35 cellular contexts compared by ENCODE assay signal in the genomic region with DNA sequence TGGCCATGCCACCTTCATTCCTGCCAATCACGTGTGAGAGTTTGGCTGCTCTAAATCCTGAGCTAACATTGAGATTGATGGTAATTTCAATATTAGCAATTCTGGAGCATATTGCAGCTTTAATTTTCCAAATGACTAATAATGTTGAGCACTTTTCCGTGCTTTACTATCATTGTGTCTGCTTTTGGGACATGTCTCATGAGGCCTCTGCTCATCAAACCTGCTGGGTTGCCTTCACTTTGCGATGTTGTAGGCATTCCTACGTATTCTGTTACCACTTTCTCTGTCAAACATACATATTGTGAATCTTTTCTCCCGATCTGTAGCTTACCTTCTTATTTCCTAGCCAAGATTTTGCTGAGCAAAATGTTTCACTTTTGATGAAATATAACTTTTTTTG.
"Had no signal": no experiment of that assay in that cellular context is flagged by ENCODE, and none has a peak within 500 bp of the region (broad histone marks: within the 10 kb centered on the region; RNA-seq: fewer than 3 reads in every experiment).

No MANE protein-coding gene starts in this region.

- DNase-seq: Karpas-422, Kasumi-1, MG63, MM.1S, MV-4-11, NCI-H1048, NCI-H1092, NCI-H1092 treated with DMSO at 0.1 percent for 48 hours, NCI-H1105, NCI-H1105 treated with DMSO at 0.1 percent for 48 hours, NCI-H1417, NCI-H1417 treated with DMSO at 0.1 percent for 48 hours, NCI-H1436, NCI-H1436 treated with DMSO at 0.1 percent for 48 hours, NCI-H1694, NCI-H1694 treated with DMSO at 0.1 percent for 48 hours, NCI-H187, NCI-H187 treated with DMSO at 0.1 percent for 48 hours, NCI-H1930, NCI-H2029, NCI-H2029 treated with DMSO at 0.1 percent for 48 hours, NCI-H2081, NCI-H2081 treated with DMSO at 0.1 percent for 48 hours, NCI-H2107, NCI-H2171, NCI-H2171 treated with DMSO at 0.1 percent for 48 hours, NCI-H2227 treated with DMSO at 0.1 percent for 48 hours, NCI-H226, NCI-H345, NCI-H446, NCI-H446 treated with DMSO at 0.1 percent for 48 hours, NCI-H510A, NCI-H510A treated with DMSO at 0.1 percent for 48 hours, NCI-H524 had no signal

- H3K36me3 ChIP-seq: MG63 had no signal

- H3K9ac ChIP-seq: KMS-11 had no signal

- H3K4me3 ChIP-seq: MG63 had no signal

- H3K4me2 ChIP-seq: KMS-11 had no signal

- H3K27me3 ChIP-seq: MG63 had no signal

- H3K9me3 ChIP-seq: MG63 had no signal

- H3K27ac ChIP-seq: KMS-11 had no signal
